ENCODE assay signal across 28 cellular contexts in genomic region chr20:19371112-19371511, GRCh38.
"Had no signal": no experiment of that assay in that cellular context is flagged by ENCODE, and none has a peak within 500 bp of the region (broad histone marks: within the 10 kb centered on the region; RNA-seq: fewer than 3 reads in every experiment).

No MANE protein-coding gene starts in this region.

- H3K27ac ChIP-seq: KMS-11 had no signal

- H3K27me3 ChIP-seq: MG63 had no signal

- DNase-seq: Karpas-422, Kasumi-1, MG63, MM.1S, MV-4-11, NCI-H1048, NCI-H1417 treated with DMSO at 0.1 percent for 48 hours, NCI-H1436, NCI-H1436 treated with DMSO at 0.1 percent for 48 hours, NCI-H146, NCI-H1694, NCI-H1694 treated with DMSO at 0.1 percent for 48 hours, NCI-H187, NCI-H187 treated with DMSO at 0.1 percent for 48 hours, NCI-H1930, NCI-H2029 treated with DMSO at 0.1 percent for 48 hours, NCI-H2081, NCI-H2081 treated with DMSO at 0.1 percent for 48 hours, NCI-H2107, NCI-H2171, NCI-H2171 treated with DMSO at 0.1 percent for 48 hours, NCI-H2227 treated with DMSO at 0.1 percent for 48 hours, NCI-H226, NCI-H345, NCI-H446 treated with DMSO at 0.1 percent for 48 hours, NCI-H510A, NCI-H510A treated with DMSO at 0.1 percent for 48 hours had no signal

- H3K4me3 ChIP-seq: MG63 had no signal

- H3K9me3 ChIP-seq: MG63 had no signal

- H3K36me3 ChIP-seq: MG63 had no signal
